Comparison of ENCODE assay signal across 1 cellular context in the genomic region with DNA sequence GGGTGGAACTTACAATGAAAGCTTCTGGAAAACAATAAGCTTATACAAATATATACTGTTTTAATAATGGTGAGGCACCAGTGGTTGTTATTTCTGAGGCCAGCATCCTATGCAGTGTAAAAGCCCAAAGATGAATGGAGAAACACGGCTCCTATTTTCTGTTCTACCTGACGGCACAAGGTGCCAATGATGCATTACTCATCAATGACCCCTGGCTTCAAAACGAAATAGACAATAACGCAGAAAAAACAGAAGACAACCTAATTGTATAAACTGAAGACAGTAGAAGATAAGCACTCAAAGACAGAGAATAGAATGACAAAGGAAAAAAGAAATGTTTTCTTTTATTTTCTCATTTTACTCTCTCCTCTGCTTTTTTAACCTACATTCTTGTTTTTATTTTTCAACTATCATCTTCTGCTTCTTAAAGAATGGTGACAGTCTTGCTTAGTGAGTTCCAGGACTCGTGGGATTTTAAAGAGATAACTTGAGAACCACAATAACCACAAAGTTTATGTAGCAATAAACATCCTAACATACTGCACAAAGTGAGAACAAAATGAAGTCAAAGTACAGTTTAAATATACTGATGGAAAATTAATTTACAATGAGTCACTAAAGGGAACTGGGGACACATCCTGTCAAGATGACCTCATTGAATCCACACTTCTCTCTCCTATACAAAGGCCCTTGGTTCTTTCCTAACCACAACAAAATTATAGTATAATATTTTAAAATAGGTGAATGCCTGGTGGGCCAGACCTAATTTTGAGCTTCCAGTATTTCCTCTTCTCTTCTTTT.
A peak's percentile ranks its signal among the peaks of the same experiment; 100 is the strongest.
TF ChIP-seq lines count a peak whose summit lies in the region.

No MANE protein-coding gene starts in this region.

TF ChIP-seq in HEK293, 187 proteins besides CTCF, POLR2A, EP300 and RAD21 (continued from another document and continues in another):
- 0 out of 2 replicates have a peak, but pooled peaks have one; percentile 43 for TF ChIP-seq GLI2 (tag by site-specific recombination; IDR thresholded peaks at IDR 0.05; ENCODE audit: borderline replicate concordance, low read depth)
- TF ChIP-seq ZNF76 (tag by site-specific recombination; IDR thresholded peaks at IDR 0.05; ENCODE audit: borderline replicate concordance, low read depth) = no peak
- no peak for TF ChIP-seq ZBTB1 (tag by site-specific recombination; IDR thresholded peaks at IDR 0.05)
- TF ChIP-seq, protein P1, sequence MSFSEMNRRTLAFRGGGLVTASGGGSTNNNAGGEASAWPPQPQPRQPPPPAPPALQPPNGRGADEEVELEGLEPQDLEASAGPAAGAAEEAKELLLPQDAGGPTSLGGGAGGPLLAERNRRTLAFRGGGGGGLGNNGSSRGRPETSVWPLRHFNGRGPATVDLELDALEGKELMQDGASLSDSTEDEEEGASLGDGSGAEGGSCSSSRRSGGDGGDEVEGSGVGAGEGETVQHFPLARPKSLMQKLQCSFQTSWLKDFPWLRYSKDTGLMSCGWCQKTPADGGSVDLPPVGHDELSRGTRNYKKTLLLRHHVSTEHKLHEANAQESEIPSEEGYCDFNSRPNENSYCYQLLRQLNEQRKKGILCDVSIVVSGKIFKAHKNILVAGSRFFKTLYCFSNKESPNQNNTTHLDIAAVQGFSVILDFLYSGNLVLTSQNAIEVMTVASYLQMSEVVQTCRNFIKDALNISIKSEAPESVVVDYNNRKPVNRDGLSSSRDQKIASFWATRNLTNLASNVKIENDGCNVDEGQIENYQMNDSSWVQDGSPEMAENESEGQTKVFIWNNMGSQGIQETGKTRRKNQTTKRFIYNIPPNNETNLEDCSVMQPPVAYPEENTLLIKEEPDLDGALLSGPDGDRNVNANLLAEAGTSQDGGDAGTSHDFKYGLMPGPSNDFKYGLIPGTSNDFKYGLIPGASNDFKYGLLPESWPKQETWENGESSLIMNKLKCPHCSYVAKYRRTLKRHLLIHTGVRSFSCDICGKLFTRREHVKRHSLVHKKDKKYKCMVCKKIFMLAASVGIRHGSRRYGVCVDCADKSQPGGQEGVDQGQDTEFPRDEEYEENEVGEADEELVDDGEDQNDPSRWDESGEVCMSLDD (tag by site-specific recombination; IDR thresholded peaks at IDR 0.05) = no peak
- TF ChIP-seq ZBTB17 (tag by site-specific recombination; IDR thresholded peaks at IDR 0.05) = no peak
- TF ChIP-seq ZNF350 (tag by site-specific recombination; IDR thresholded peaks at IDR 0.05) = no peak
- TF ChIP-seq ZSCAN30 (tag by site-specific recombination; IDR thresholded peaks at IDR 0.05) = no peak
- no peak for TF ChIP-seq ZNF302 (tag by site-specific recombination; IDR thresholded peaks at IDR 0.05; ENCODE audit: low read depth)
- no peak for TF ChIP-seq ZNF37A (tag by site-specific recombination; IDR thresholded peaks at IDR 0.05)
- TF ChIP-seq ZNF223 (tag by site-specific recombination; IDR thresholded peaks at IDR 0.05) = no peak
- TF ChIP-seq ZNF341 (tag by site-specific recombination; IDR thresholded peaks at IDR 0.05; ENCODE audit: low read depth) = no peak
- no peak for TF ChIP-seq ZNF16 (tag by site-specific recombination; IDR thresholded peaks at IDR 0.05; ENCODE audit: low read depth)
- TF ChIP-seq, protein P2, sequence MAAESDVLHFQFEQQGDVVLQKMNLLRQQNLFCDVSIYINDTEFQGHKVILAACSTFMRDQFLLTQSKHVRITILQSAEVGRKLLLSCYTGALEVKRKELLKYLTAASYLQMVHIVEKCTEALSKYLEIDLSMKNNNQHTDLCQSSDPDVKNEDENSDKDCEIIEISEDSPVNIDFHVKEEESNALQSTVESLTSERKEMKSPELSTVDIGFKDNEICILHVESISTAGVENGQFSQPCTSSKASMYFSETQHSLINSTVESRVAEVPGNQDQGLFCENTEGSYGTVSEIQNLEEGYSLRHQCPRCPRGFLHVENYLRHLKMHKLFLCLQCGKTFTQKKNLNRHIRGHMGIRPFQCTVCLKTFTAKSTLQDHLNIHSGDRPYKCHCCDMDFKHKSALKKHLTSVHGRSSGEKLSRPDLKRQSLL (tag by site-specific recombination; IDR thresholded peaks at IDR 0.05) = no peak
- no peak for TF ChIP-seq ZNF548 (tag by site-specific recombination; IDR thresholded peaks at IDR 0.05)
- TF ChIP-seq ZNF24 (tag by site-specific recombination; IDR thresholded peaks at IDR 0.05) = peak; percentile 54; the same call in 1 of the 2 replicates
- TF ChIP-seq, protein P3, sequence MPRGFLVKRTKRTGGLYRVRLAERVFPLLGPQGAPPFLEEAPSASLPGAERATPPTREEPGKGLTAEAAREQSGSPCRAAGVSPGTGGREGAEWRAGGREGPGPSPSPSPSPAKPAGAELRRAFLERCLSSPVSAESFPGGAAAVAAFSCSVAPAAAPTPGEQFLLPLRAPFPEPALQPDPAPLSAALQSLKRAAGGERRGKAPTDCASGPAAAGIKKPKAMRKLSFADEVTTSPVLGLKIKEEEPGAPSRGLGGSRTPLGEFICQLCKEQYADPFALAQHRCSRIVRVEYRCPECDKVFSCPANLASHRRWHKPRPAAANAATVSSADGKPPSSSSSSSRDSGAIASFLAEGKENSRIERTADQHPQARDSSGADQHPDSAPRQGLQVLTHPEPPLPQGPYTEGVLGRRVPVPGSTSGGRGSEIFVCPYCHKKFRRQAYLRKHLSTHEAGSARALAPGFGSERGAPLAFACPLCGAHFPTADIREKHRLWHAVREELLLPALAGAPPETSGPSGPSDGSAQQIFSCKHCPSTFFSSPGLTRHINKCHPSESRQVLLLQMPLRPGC (tag by site-specific recombination; IDR thresholded peaks at IDR 0.05) = 0 out of 2 replicates have a peak, but pooled peaks have one; percentile 59
- TF ChIP-seq ZBTB48 (tag by site-specific recombination; IDR thresholded peaks at IDR 0.05) = no peak
- TF ChIP-seq ZNF366 (tag by site-specific recombination; conservative IDR thresholded peaks at IDR 0.05) = peak; percentile 54; the same call in 1 of the 2 replicates
- TF ChIP-seq, protein P4, sequence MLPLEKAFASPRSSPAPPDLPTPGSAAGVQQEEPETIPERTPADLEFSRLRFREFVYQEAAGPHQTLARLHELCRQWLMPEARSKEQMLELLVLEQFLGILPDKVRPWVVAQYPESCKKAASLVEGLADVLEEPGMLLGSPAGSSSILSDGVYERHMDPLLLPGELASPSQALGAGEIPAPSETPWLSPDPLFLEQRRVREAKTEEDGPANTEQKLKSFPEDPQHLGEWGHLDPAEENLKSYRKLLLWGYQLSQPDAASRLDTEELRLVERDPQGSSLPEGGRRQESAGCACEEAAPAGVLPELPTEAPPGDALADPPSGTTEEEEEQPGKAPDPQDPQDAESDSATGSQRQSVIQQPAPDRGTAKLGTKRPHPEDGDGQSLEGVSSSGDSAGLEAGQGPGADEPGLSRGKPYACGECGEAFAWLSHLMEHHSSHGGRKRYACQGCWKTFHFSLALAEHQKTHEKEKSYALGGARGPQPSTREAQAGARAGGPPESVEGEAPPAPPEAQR (tag by site-specific recombination; IDR thresholded peaks at IDR 0.05) = no peak
- TF ChIP-seq BCL11B (tag by site-specific recombination; IDR thresholded peaks at IDR 0.05; ENCODE audit: low read depth) = no peak
- no peak for TF ChIP-seq ZNF596 (tag by site-specific recombination; IDR thresholded peaks at IDR 0.05)
- TF ChIP-seq ZNF138 (tag by site-specific recombination; IDR thresholded peaks at IDR 0.05; ENCODE audit: borderline replicate concordance) = no peak
- TF ChIP-seq ZNF473 (tag by site-specific recombination; IDR thresholded peaks at IDR 0.05) = no peak
- TF ChIP-seq FEZF1 (tag by site-specific recombination; IDR thresholded peaks at IDR 0.05) = peak; percentile 42; the same call in 1 of the 2 replicates
- TF ChIP-seq ZNF221 (tag by site-specific recombination; IDR thresholded peaks at IDR 0.05; ENCODE audit: borderline replicate concordance) = no peak
- TF ChIP-seq ZNF791 (tag by site-specific recombination; IDR thresholded peaks at IDR 0.05) = no peak
- TF ChIP-seq ZNF660 (tag by site-specific recombination; IDR thresholded peaks at IDR 0.05) = no peak
- peak; percentile 45; the same call in 1 of the 2 replicates for TF ChIP-seq ZNF394 (tag by site-specific recombination; IDR thresholded peaks at IDR 0.05; ENCODE audit: borderline replicate concordance)
- peak; percentile 67 for TF ChIP-seq KLF8 (tag by site-specific recombination; IDR thresholded peaks at IDR 0.05)
- peak; percentile 82 for TF ChIP-seq SP7 (tag by site-specific recombination; IDR thresholded peaks at IDR 0.05)
- no peak for TF ChIP-seq ZNF292 (tag by site-specific recombination; IDR thresholded peaks at IDR 0.05; ENCODE audit: borderline replicate concordance, low read depth)
- no peak for TF ChIP-seq KLF9 (tag by site-specific recombination; IDR thresholded peaks at IDR 0.05; ENCODE audit: low read depth)
- no peak for TF ChIP-seq ZNF776 (tag by site-specific recombination; IDR thresholded peaks at IDR 0.05; ENCODE audit: borderline replicate concordance)
- TF ChIP-seq ZNF600 (tag by site-specific recombination; IDR thresholded peaks at IDR 0.05) = no peak
- TF ChIP-seq ZNF558 (tag by site-specific recombination; IDR thresholded peaks at IDR 0.05) = no peak
- TF ChIP-seq, protein P5, sequence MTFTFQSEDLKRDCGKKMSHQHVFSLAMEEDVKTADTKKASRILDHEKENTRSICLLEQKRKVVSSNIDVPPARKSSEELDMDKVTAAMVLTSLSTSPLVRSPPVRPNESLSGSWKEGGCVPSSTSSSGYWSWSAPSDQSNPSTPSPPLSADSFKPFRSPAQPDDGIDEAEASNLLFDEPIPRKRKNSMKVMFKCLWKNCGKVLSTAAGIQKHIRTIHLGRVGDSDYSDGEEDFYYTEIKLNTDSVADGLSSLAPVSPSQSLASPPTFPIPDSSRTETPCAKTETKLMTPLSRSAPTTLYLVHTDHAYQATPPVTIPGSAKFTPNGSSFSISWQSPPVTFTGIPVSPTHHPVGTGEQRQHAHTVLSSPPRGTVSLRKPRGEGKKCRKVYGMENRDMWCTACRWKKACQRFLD (tag by site-specific recombination; IDR thresholded peaks at IDR 0.05) = no peak
- no peak for TF ChIP-seq ZNF707 (tag by site-specific recombination; IDR thresholded peaks at IDR 0.05)
- TF ChIP-seq, protein P6, sequence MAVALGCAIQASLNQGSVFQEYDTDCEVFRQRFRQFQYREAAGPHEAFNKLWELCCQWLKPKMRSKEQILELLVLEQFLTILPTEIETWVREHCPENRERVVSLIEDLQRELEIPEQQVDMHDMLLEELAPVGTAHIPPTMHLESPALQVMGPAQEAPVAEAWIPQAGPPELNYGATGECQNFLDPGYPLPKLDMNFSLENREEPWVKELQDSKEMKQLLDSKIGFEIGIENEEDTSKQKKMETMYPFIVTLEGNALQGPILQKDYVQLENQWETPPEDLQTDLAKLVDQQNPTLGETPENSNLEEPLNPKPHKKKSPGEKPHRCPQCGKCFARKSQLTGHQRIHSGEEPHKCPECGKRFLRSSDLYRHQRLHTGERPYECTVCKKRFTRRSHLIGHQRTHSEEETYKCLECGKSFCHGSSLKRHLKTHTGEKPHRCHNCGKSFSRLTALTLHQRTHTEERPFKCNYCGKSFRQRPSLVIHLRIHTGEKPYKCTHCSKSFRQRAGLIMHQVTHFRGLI (tag by site-specific recombination; IDR thresholded peaks at IDR 0.05) = no peak
- TF ChIP-seq, protein P7, sequence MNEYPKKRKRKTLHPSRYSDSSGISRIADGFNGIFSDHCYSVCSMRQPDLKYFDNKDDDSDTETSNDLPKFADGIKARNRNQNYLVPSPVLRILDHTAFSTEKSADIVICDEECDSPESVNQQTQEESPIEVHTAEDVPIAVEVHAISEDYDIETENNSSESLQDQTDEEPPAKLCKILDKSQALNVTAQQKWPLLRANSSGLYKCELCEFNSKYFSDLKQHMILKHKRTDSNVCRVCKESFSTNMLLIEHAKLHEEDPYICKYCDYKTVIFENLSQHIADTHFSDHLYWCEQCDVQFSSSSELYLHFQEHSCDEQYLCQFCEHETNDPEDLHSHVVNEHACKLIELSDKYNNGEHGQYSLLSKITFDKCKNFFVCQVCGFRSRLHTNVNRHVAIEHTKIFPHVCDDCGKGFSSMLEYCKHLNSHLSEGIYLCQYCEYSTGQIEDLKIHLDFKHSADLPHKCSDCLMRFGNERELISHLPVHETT (tag by site-specific recombination; IDR thresholded peaks at IDR 0.05) = peak; percentile 55; the same call in 1 of the 2 replicates
- no peak for TF ChIP-seq ZSCAN16 (tag by site-specific recombination; IDR thresholded peaks at IDR 0.05)
- TF ChIP-seq ZNF214 (tag by site-specific recombination; IDR thresholded peaks at IDR 0.05; ENCODE audit: borderline replicate concordance) = no peak
- TF ChIP-seq ZNF561 (tag by site-specific recombination; IDR thresholded peaks at IDR 0.05; ENCODE audit: borderline replicate concordance) = no peak
- no peak for TF ChIP-seq ZFHX2 (tag by site-specific recombination; conservative IDR thresholded peaks at IDR 0.05)
- TF ChIP-seq ZNF10 (tag by site-specific recombination; IDR thresholded peaks at IDR 0.05) = no peak
- TF ChIP-seq, protein P8, sequence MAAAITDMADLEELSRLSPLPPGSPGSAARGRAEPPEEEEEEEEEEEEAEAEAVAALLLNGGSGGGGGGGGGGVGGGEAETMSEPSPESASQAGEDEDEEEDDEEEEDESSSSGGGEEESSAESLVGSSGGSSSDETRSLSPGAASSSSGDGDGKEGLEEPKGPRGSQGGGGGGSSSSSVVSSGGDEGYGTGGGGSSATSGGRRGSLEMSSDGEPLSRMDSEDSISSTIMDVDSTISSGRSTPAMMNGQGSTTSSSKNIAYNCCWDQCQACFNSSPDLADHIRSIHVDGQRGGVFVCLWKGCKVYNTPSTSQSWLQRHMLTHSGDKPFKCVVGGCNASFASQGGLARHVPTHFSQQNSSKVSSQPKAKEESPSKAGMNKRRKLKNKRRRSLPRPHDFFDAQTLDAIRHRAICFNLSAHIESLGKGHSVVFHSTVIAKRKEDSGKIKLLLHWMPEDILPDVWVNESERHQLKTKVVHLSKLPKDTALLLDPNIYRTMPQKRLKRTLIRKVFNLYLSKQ (tag by site-specific recombination; IDR thresholded peaks at IDR 0.05; ENCODE audit: borderline replicate concordance) = no peak
- no peak for TF ChIP-seq ZNF184 (tag by site-specific recombination; IDR thresholded peaks at IDR 0.05)
- no peak for TF ChIP-seq ZNF266 (tag by site-specific recombination; IDR thresholded peaks at IDR 0.05; ENCODE audit: low read depth)
- TF ChIP-seq, protein P9, sequence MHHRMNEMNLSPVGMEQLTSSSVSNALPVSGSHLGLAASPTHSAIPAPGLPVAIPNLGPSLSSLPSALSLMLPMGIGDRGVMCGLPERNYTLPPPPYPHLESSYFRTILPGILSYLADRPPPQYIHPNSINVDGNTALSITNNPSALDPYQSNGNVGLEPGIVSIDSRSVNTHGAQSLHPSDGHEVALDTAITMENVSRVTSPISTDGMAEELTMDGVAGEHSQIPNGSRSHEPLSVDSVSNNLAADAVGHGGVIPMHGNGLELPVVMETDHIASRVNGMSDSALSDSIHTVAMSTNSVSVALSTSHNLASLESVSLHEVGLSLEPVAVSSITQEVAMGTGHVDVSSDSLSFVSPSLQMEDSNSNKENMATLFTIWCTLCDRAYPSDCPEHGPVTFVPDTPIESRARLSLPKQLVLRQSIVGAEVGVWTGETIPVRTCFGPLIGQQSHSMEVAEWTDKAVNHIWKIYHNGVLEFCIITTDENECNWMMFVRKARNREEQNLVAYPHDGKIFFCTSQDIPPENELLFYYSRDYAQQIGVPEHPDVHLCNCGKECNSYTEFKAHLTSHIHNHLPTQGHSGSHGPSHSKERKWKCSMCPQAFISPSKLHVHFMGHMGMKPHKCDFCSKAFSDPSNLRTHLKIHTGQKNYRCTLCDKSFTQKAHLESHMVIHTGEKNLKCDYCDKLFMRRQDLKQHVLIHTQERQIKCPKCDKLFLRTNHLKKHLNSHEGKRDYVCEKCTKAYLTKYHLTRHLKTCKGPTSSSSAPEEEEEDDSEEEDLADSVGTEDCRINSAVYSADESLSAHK (tag by site-specific recombination; IDR thresholded peaks at IDR 0.05) = no peak
- TF ChIP-seq TCF7L2 (IDR thresholded peaks at IDR 0.05; ENCODE audit: borderline replicate concordance, low read depth, low read length) = no peak
- TF ChIP-seq HOXD13 (CRISPR knock-in tag; IDR thresholded peaks at IDR 0.05; ENCODE audit: borderline replicate concordance) = no peak
- no peak for TF ChIP-seq ZNF621 (tag by site-specific recombination; IDR thresholded peaks at IDR 0.05)
